9 cellular contexts compared by ENCODE assay signal in the genomic region with DNA sequence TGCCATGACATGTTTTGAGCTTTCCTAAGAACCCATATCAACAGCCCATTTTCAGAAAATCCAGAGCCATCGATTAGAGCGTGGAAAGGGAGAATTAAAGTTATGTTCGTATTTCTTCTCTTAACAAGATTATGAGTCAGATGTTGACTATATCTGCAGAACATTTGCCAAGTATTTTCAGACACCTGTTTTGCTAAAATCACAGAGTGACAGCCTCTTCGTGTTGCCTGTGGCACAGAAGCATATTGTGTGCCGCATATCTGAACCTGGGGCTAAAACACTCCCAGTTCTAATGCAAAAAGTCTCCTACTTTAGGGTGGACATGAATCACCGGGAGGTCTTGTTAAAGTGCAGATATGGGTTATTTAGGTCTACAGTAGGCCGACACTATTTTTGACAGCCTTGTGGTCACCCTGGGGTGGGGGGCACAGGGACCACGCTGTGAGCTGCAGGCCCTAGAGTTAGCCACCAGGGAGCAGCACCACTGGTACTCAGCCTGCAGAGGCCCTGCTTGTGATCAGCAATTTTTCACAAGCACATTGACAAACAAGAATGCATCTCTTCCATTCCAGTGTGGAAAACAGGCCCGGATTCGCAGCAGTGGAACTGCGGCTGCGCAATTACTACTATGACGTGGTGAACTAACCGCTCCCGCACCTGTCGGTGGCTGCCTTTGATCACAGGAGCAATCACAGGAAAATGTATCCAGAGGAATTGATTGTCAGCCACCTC.
DNase-seq lines count a peak whose midpoint lies in the region; ATAC-seq, FAIRE-seq and TF ChIP-seq lines count a peak whose summit lies in the region.
"Had no signal": no experiment of that assay in that cellular context is flagged by ENCODE, and none has a peak within 500 bp of the region (broad histone marks: within the 10 kb centered on the region; RNA-seq: fewer than 3 reads in every experiment).

No MANE protein-coding gene starts in this region.

- no peak overlapping the region for H2AFZ ChIP-seq in keratinocyte (ENCODE audit: control insufficient read depth, low read length)

- no peaks in the 10 kb centered on the region for H3K9me1 ChIP-seq in keratinocyte (ENCODE audit: control insufficient read depth, extremely low read depth, insufficient read depth, low read length)

- no peaks in the 10 kb centered on the region for H3K9me3 Mint-ChIP-seq in activated CD4-positive, alpha-beta T cell treated with anti-CD3 and anti-CD28 coated beads, Interleukin-2, amount 10 ng/mL, durations not matched to agents 7 days and 5 days

- H3K27ac Mint-ChIP-seq in activated CD4-positive, alpha-beta T cell treated with anti-CD3 and anti-CD28 coated beads, Interleukin-2, amount 10 ng/mL, durations not matched to agents 7 days and 5 days, result no peak overlapping the region

- CTCF ChIA-PET in A673 (lab: Charles Lee), result no interaction called here
- CTCF ChIA-PET in activated CD4-positive, alpha-beta T cell treated with anti-CD3 and anti-CD28 coated beads, Interleukin-2, amount 10 ng/mL, durations not matched to agents 7 days and 5 days (lab: Charles Lee), result no interaction called here

- TF ChIP-seq POLR2A in GM12891 (IDR thresholded peaks at IDR 0.05; ENCODE audit: low read depth, low read length), result no peak

- BruUV-seq in A673 (replicated peaks; lab: Mats Ljungman, UMichigan), result no TSS peak

- H3K4me2 ChIP-seq in keratinocyte (ENCODE audit: control insufficient read depth, extremely low read depth, insufficient read depth, low read depth, low read length), result peak overlapping the region; percentile 3

- dilution Hi-C loops in keratinocyte (cut with MboI; ENCODE audit: extremely low pct_ligation_motif_present, low sequenced_read_pairs), result no loop called here

- FAIRE-seq in GM12891 (lab: Jason Lieb, UNC) (peak; percentile 59), keratinocyte (lab: Jason Lieb, UNC) (peak; percentile 46)

- no peaks in the 10 kb centered on the region for H3K4me1 ChIP-seq in A673 (ENCODE audit: insufficient read depth, low read length, poor library complexity, severe bottlenecking)
- H3K4me1 ChIP-seq in keratinocyte (ENCODE audit: control insufficient read depth, extremely low read depth, insufficient read depth, low read length), result peaks cover 7% of the 10 kb centered on the region

- no peaks in the 10 kb centered on the region for H3K4me1 Mint-ChIP-seq in activated CD4-positive, alpha-beta T cell treated with anti-CD3 and anti-CD28 coated beads, Interleukin-2, amount 10 ng/mL, durations not matched to agents 7 days and 5 days

- POLR2A ChIA-PET in A673 (lab: Charles Lee; ENCODE audit: low non-redundant PET), result no interaction called here
- POLR2A ChIA-PET in activated CD4-positive, alpha-beta T cell treated with anti-CD3 and anti-CD28 coated beads, Interleukin-2, amount 10 ng/mL, durations not matched to agents 7 days and 5 days (lab: Charles Lee), result interaction anchor here (0.7 kb wide), 1 partner anchor 919 kb away, joined by 12 read pairs; no protein-coding TSS in a partner anchor

- H3K27me3 ChIP-seq in A673 (replicated peaks; ENCODE audit: insufficient read depth, low read depth, low read length, poor library complexity), result no peaks in the 10 kb centered on the region
- H3K27me3 ChIP-seq in keratinocyte (ENCODE audit: control insufficient read depth, extremely low read depth, insufficient read depth, low read length), result no peaks in the 10 kb centered on the region

- no peaks in the 10 kb centered on the region for H3K79me2 ChIP-seq in keratinocyte (ENCODE audit: control insufficient read depth, insufficient read depth, low read length)

- peak; percentile 14 for DNase-seq in A673 (ENCODE audit: low spot score)
- DNase-seq in GM12891 (ENCODE audit: insufficient read length, low spot score), result no peak
- DNase-seq in SK-N-DZ (ENCODE audit: low spot score), result peak; percentile 9
- DNase-seq in keratinocyte (ENCODE audit: low read depth, low spot score), result no peak
- no peak for DNase-seq in globus pallidus (ENCODE audit: low spot score)
- no peak for DNase-seq in NCI-H1092 treated with DMSO at 0.1 percent for 48 hours (lab: John Stamatoyannopoulos, UW)
- DNase-seq in activated CD4-positive, alpha-beta T cell treated with anti-CD3 and anti-CD28 coated beads, Interleukin-2, amount 10 ng/mL, durations not matched to agents 7 days and 5 days, result no peak
- DNase-seq: hippocampal formation had no signal

- H3K36me3 Mint-ChIP-seq in activated CD4-positive, alpha-beta T cell treated with anti-CD3 and anti-CD28 coated beads, Interleukin-2, amount 10 ng/mL, durations not matched to agents 7 days and 5 days (ENCODE audit: low read depth), result no peaks in the 10 kb centered on the region

- no peaks in the 10 kb centered on the region for H3K27me3 Mint-ChIP-seq in activated CD4-positive, alpha-beta T cell treated with anti-CD3 and anti-CD28 coated beads, Interleukin-2, amount 10 ng/mL, durations not matched to agents 7 days and 5 days

- no peaks in the 10 kb centered on the region for H4K20me1 ChIP-seq in keratinocyte (ENCODE audit: control insufficient read depth, extremely low read depth, insufficient read depth, low read length)

- no peak overlapping the region for H3K9ac ChIP-seq in keratinocyte (ENCODE audit: control insufficient read depth, extremely low read depth, insufficient read depth, low read length)

- intact Hi-C loops in A673 (cut with micrococcal nuclease; ENCODE audit: unreplicated experiment), result no loop called here

- no peak for ATAC-seq in GM21447 (IDR thresholded peaks at IDR 0.05; ENCODE audit: unreplicated experiment)

- TF ChIP-seq CTCF in A673 (conservative IDR thresholded peaks at IDR 0.05; ENCODE audit: low read depth, low read length) (peak; percentile 71), keratinocyte (optimal IDR thresholded peaks at IDR 0.05 in 1 of 3, IDR thresholded peaks at IDR 0.05 in 1 of 3, conservative IDR thresholded peaks at IDR 0.05 in 1 of 3; ENCODE audit: extremely low read depth in 1 of 3, insufficient read depth in 2 of 3, low read length in 3 of 3) (peak; percentile 71 to 89 (median 74))

- H3K27ac ChIP-seq in A673 (ENCODE audit: low read depth, low read length, poor library complexity, severe bottlenecking) (no peak overlapping the region), keratinocyte (ENCODE audit: control insufficient read depth, insufficient read depth, low read length) (no peak overlapping the region)

- H3K4me3 Mint-ChIP-seq in activated CD4-positive, alpha-beta T cell treated with anti-CD3 and anti-CD28 coated beads, Interleukin-2, amount 10 ng/mL, durations not matched to agents 7 days and 5 days, result no peak overlapping the region

- H3K36me3 ChIP-seq in A673 (ENCODE audit: insufficient read depth, low read length, poor library complexity, severe bottlenecking) (no peaks in the 10 kb centered on the region), keratinocyte (ENCODE audit: control insufficient read depth in 2 of 2, extremely low read depth in 1 of 2, insufficient read depth in 2 of 2, low read length in 2 of 2) (no peaks in the 10 kb centered on the region)

- H3K4me3 ChIP-seq in A673 (ENCODE audit: low read depth, low read length, poor library complexity, severe bottlenecking) (no peak overlapping the region), keratinocyte (ENCODE audit: control insufficient read depth in 2 of 3, extremely low read depth in 1 of 3, insufficient read depth in 2 of 3, low read depth in 1 of 3, low read length in 3 of 3) (no peak overlapping the region)

- H3K9me3 ChIP-seq in A673 (ENCODE audit: low read depth, low read length, poor library complexity, severe bottlenecking) (no peaks in the 10 kb centered on the region), keratinocyte (ENCODE audit: control insufficient read depth, low read depth, low read length) (no peaks in the 10 kb centered on the region)

TF ChIP-seq in GM12891, 5 proteins besides CTCF, POLR2A, EP300 and RAD21:
- TF ChIP-seq POU2F2 (IDR thresholded peaks at IDR 0.05; ENCODE audit: low read depth, low read length), result no peak
- TF ChIP-seq SPI1 (IDR thresholded peaks at IDR 0.05; ENCODE audit: low read depth, low read length), result no peak
- no peak for TF ChIP-seq POLR2AphosphoS5 (IDR thresholded peaks at IDR 0.05; ENCODE audit: low read depth, low read length)
- no peak for TF ChIP-seq PAX5 (IDR thresholded peaks at IDR 0.05; ENCODE audit: insufficient read depth, low read length, severe bottlenecking)
- no peak for TF ChIP-seq TAF1 (IDR thresholded peaks at IDR 0.05; ENCODE audit: low read depth, low read length)

Comparison
In these comparisons a context has a peak if more than half of its experiments do, and no peak if none do; other contexts are left out.
1. DNase-seq: peak in A673 (single experiment) and SK-N-DZ (single experiment); none in GM12891 (single experiment), keratinocyte (single experiment), globus pallidus (single experiment), NCI-H1092 treated with DMSO at 0.1 percent for 48 hours (single experiment) and activated CD4-positive, alpha-beta T cell treated with anti-CD3 and anti-CD28 coated beads, Interleukin-2, amount 10 ng/mL, durations not matched to agents 7 days and 5 days (single experiment).